In genomic region chr15:64112077-64112772, GRCh38 we compare ENCODE assay signal across 10 cellular contexts. TPM values are rescaled to one million over a fixed set of nuclear protein-coding genes. Genes with fewer than 3 reads are reported as not detected.
DNase-seq lines count a peak whose midpoint lies in the region; ATAC-seq and TF ChIP-seq lines count a peak whose summit lies in the region.
"Had no signal": no experiment of that assay in that cellular context is flagged by ENCODE, and none has a peak within 500 bp of the region (broad histone marks: within the 10 kb centered on the region; RNA-seq: fewer than 3 reads in every experiment).

No MANE protein-coding gene starts in this region.

- no peak overlapping the region for H3K4me3 ChIP-seq in SJSA1
- H3K4me3 ChIP-seq in psoas muscle = no peak overlapping the region
- H3K4me3 ChIP-seq: PC-9 had no signal

- WGBS in psoas muscle, 3 donors = 26 to 48% (median 30%) methylated on average over 3 of the region's 3 CpGs

- TF ChIP-seq CTCF in psoas muscle (IDR thresholded peaks at IDR 0.05) = no peak
- no peak for TF ChIP-seq CTCF in foreskin keratinocyte (conservative IDR thresholded peaks at IDR 0.05)

- H3K27me3 ChIP-seq in SJSA1 (replicated peaks) (no peaks in the 10 kb centered on the region), psoas muscle (ENCODE audit: insufficient read depth in 3 of 3, low read length in 2 of 3) (no peaks in the 10 kb centered on the region), foreskin keratinocyte (no peaks in the 10 kb centered on the region)

- intact Hi-C loops in psoas muscle (cut with DNase I) = no loop called here

- 0 out of 2 replicates have a peak overlapping the region, but pooled peaks have one; percentile 20 for H3K27ac ChIP-seq in SJSA1
- peak overlapping the region; percentile 10 for H3K27ac ChIP-seq in epithelial cell of prostate
- H3K27ac ChIP-seq in psoas muscle = peak overlapping the region; percentile 65
- no peak overlapping the region for H3K27ac ChIP-seq in foreskin keratinocyte
- H3K27ac ChIP-seq: PC-9 had no signal

- H3K9me3 ChIP-seq in SJSA1 (replicated peaks) (no peaks in the 10 kb centered on the region), psoas muscle (no peaks in the 10 kb centered on the region)

- peak; percentile 65 to 81 (median 72) for ATAC-seq in psoas muscle
- ATAC-seq in GM18498 (IDR thresholded peaks at IDR 0.05; ENCODE audit: unreplicated experiment) = no peak
- no peak for ATAC-seq in GM19452 (IDR thresholded peaks at IDR 0.05; ENCODE audit: unreplicated experiment)
- no peak for ATAC-seq in foreskin keratinocyte

- H3K36me3 ChIP-seq in SJSA1 (peaks cover 38% of the 10 kb centered on the region), psoas muscle (ENCODE audit: insufficient read depth in 1 of 2, low read depth in 1 of 2) (peaks cover 5 to 54% of the 10 kb centered on the region in 2 donors)

- peaks cover 8% of the 10 kb centered on the region for H3K4me1 ChIP-seq in SJSA1 (replicated peaks)
- H3K4me1 ChIP-seq in psoas muscle = peaks cover 47% of the 10 kb centered on the region
- no peaks in the 10 kb centered on the region for H3K4me1 ChIP-seq in foreskin keratinocyte

- DNase-seq in SJSA1 (ENCODE audit: low read depth in 1 of 2, low spot score in 2 of 2) = no peak
- no peak for DNase-seq in epithelial cell of prostate (ENCODE audit: low read depth, low spot score)
- no peak for DNase-seq in psoas muscle
- DNase-seq in foreskin keratinocyte = no peak
- DNase-seq: activated effector memory CD4-positive, alpha-beta T cell treated with anti-CD3 and anti-CD28 coated beads, Interleukin-2, amount 50 U/mL, for 16 hours; DMS 273 treated with DMSO at 0.1 percent for 48 hours; NCI-H2029 treated with DMSO at 0.1 percent for 48 hours; PC-9 had no signal

RNA-seq across cellular contexts. Expression of gene SNX1, which starts 16.4 kb away (rescaled TPM):
- 26.3 and 39.5 TPM in 2 replicates for total RNA-seq in SJSA1 (2014; rRNA removed; shearing (Covaris generic))
- total RNA-seq in psoas muscle (100 to 1,000 TPM in 1 of 4 donors, 10 to 100 TPM in 3; 36.4 to 102 (median 49.3) TPM), foreskin keratinocyte (63.6 and 70.7 TPM in 2 replicates)
- polyA plus RNA-seq in psoas muscle (10 to 100 TPM; 59.6 to 64.4 (median 63.2) TPM), foreskin keratinocyte (63.4 and 75.3 TPM in 2 replicates)

RNA-seq across cellular contexts. Expression of gene CIAO2A, which starts 18.6 kb away (rescaled TPM):
- total RNA-seq in SJSA1 (2014; rRNA removed; shearing (Covaris generic)) = 116 and 182 TPM in 2 replicates
- 10 to 100 TPM; 24.0 to 80.8 (median 34.5) TPM for total RNA-seq in psoas muscle
- polyA plus RNA-seq in psoas muscle = 100 to 1,000 TPM in 1 of 3 donors, 10 to 100 TPM in 2; 73.5 to 109 (median 79.2) TPM
- 82.9 and 88.4 TPM in 2 replicates for total RNA-seq in foreskin keratinocyte
- 79.5 and 89.0 TPM in 2 replicates for polyA plus RNA-seq in foreskin keratinocyte

RNA-seq across cellular contexts. Expression of gene SNX22, which starts 39.3 kb away (rescaled TPM):
- 0.05 TPM in 1 of 2 replicates, not detected in the other for total RNA-seq in SJSA1 (2014; rRNA removed; shearing (Covaris generic))
- total RNA-seq in psoas muscle = under 1 TPM; 0.08 to 0.17 (median 0.16) TPM
- under 1 TPM; 0.06 to 0.31 (median 0.23) TPM for polyA plus RNA-seq in psoas muscle
- total RNA-seq in foreskin keratinocyte = 0.07 and 0.14 TPM in 2 replicates
- polyA plus RNA-seq in foreskin keratinocyte = 0.29 and 0.33 TPM in 2 replicates

RNA-seq across cellular contexts. Expression of gene PPIB, which starts 50.6 kb away (rescaled TPM):
- 504 and 670 TPM in 2 replicates for total RNA-seq in SJSA1 (2014; rRNA removed; shearing (Covaris generic))
- total RNA-seq in psoas muscle (10 to 100 TPM; 40.8 to 61.1 (median 50.1) TPM), foreskin keratinocyte (684 and 685 TPM in 2 replicates)
- polyA plus RNA-seq in psoas muscle (100 to 1,000 TPM in 1 of 3 donors, 10 to 100 TPM in 2; 38.0 to 160 (median 79.6) TPM), foreskin keratinocyte (1,070 and 1,164 TPM in 2 replicates)

Comparison
In these comparisons a context has a peak if more than half of its experiments do, and no peak if none do; other contexts are left out.
1. ATAC-seq: peak in psoas muscle (4 of 4); none in GM18498 (single experiment), GM19452 (single experiment) and foreskin keratinocyte (single experiment).